18 cellular contexts compared by ENCODE assay signal in the genomic region with DNA sequence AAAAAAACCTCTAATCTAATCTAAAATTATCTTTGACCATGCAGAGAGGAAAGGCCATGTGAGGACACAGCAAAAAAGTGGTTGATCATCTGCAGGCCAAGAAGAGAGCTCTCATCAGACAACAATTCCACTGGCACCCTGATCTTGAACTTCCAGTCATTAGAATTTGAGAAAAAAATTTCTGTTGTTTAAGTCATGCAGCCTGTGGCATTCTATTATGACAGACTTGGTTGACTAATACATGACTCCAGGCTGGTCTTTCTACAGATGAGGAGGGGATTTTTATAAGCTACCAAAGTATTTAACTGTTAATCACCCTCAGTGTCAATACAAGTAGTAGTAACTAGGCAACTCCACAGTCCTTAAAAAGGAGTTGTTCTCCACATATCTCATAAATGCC.
DNase-seq lines count a peak whose midpoint lies in the region; ATAC-seq, FAIRE-seq and TF ChIP-seq lines count a peak whose summit lies in the region.
"Had no signal": no experiment of that assay in that cellular context is flagged by ENCODE, and none has a peak within 500 bp of the region (broad histone marks: within the 10 kb centered on the region; RNA-seq: fewer than 3 reads in every experiment).

No MANE protein-coding gene starts in this region.

- no peaks in the 10 kb centered on the region for H3K36me3 Mint-ChIP-seq in osteocyte (ENCODE audit: unreplicated experiment)

- no peak for TF ChIP-seq CTCF in osteocyte (IDR thresholded peaks at IDR 0.05)

- H3K27me3 Mint-ChIP-seq in osteocyte (ENCODE audit: unreplicated experiment), result no peaks in the 10 kb centered on the region
- H3K27me3 Mint-ChIP-seq: activated CD4-positive, alpha-beta memory T cell treated with anti-CD3 and anti-CD28 coated beads, Interleukin-2, amount 10 ng/mL, durations not matched to agents 7 days and 5 days had no signal

- H3K4me3 Mint-ChIP-seq in osteocyte (ENCODE audit: unreplicated experiment), result no peak overlapping the region
- H3K4me3 Mint-ChIP-seq: activated CD4-positive, alpha-beta memory T cell treated with anti-CD3 and anti-CD28 coated beads, Interleukin-2, amount 10 ng/mL, durations not matched to agents 7 days and 5 days had no signal

- H3K9me3 Mint-ChIP-seq in osteocyte (ENCODE audit: unreplicated experiment), result peaks cover 4% of the 10 kb centered on the region
- H3K9me3 Mint-ChIP-seq: activated CD4-positive, alpha-beta memory T cell treated with anti-CD3 and anti-CD28 coated beads, Interleukin-2, amount 10 ng/mL, durations not matched to agents 7 days and 5 days had no signal

- FAIRE-seq in RCC 7860 (lab: Jason Lieb, UNC), result peak; percentile 59
- FAIRE-seq: GM18507 had no signal

- H3K4me1 Mint-ChIP-seq in osteocyte (ENCODE audit: unreplicated experiment), result peaks cover 17% of the 10 kb centered on the region
- H3K4me1 Mint-ChIP-seq: activated CD4-positive, alpha-beta memory T cell treated with anti-CD3 and anti-CD28 coated beads, Interleukin-2, amount 10 ng/mL, durations not matched to agents 7 days and 5 days had no signal

- H3K27ac Mint-ChIP-seq in osteocyte (ENCODE audit: unreplicated experiment), result peak overlapping the region; percentile 58
- H3K27ac Mint-ChIP-seq: activated CD4-positive, alpha-beta memory T cell treated with anti-CD3 and anti-CD28 coated beads, Interleukin-2, amount 10 ng/mL, durations not matched to agents 7 days and 5 days had no signal

- ATAC-seq in GM19023 (IDR thresholded peaks at IDR 0.05; ENCODE audit: unreplicated experiment) (no peak), GM21515 (IDR thresholded peaks at IDR 0.05; ENCODE audit: unreplicated experiment) (no peak)
- ATAC-seq: mucosa of descending colon; stimulated activated naive CD8-positive, alpha-beta T cell treated with anti-CD3 and anti-CD28 coated beads, Interleukin-15, Interleukin-2, amounts not matched to agents 100 U/mL and 50 U/mL, for 24 hours had no signal

- H3K27ac ChIP-seq in epithelial cell of prostate, result peak overlapping the region; percentile 83

- peak; percentile 99 for DNase-seq in EH (ENCODE audit: low read depth)
- DNase-seq in RCC 7860 (ENCODE audit: low spot score), result peak; percentile 90
- peak; percentile 84 for DNase-seq in epithelial cell of prostate (ENCODE audit: low read depth, low spot score)
- no peak for DNase-seq in osteocyte (ENCODE audit: extremely low spot score, unreplicated experiment)
- DNase-seq in GM19240 (ENCODE audit: insufficient read length, low spot score), result no peak
- no peak for DNase-seq in DMS53 (lab: John Stamatoyannopoulos, UW)
- DNase-seq: activated CD4-positive, alpha-beta memory T cell treated with anti-CD3 and anti-CD28 coated beads, Interleukin-2, amount 10 ng/mL, durations not matched to agents 7 days and 5 days; activated gamma-delta T cell treated with Interleukin-2 at 50 U/mL for 16 hours; caudate nucleus; mucosa of descending colon; NCI-H1092 treated with DMSO at 0.1 percent for 48 hours; RPMI8226; stimulated activated CD4-positive, alpha-beta T cell treated with anti-CD3 and anti-CD28 coated beads, Interleukin-4, amount 100 ng/mL, for 4 hours; stimulated activated naive CD8-positive, alpha-beta T cell treated with anti-CD3 and anti-CD28 coated beads, Interleukin-15, Interleukin-2, amounts not matched to agents 100 U/mL and 50 U/mL, for 24 hours; T-helper 9 cell had no signal

Comparison
In these comparisons a context has a peak if more than half of its experiments do, and no peak if none do; other contexts are left out.
1. DNase-seq: peak in EH (single experiment), RCC 7860 (single experiment) and epithelial cell of prostate (single experiment); none in osteocyte (single experiment), GM19240 (single experiment) and DMS53 (single experiment).